In the genomic region with DNA sequence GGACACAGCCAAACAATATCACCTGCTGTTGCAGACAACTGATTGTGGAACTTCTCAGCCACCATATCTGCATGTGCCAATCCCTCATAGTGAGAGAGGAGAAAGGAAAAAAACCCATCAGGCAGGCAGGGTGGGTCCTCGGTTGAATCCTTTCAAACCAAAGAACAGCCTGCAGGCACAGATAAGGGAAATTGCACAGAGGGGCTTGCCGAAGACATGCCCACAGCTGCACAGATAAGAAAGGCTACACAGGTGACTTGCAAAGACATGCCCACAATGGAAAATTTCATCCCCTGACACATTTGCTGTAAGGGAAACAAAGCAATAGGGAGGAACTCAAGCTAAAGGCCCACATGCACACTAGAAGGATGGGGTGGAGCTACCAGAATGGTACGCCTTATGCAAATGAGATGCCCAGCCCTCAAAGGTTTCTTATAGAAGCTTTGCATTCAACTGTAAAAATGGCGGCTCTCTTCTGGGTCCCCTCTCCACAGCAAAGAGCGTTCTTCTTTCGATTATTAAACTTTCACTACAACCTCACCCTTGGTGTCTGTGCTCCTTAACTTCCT, we compare ENCODE assay signal across 24 cellular contexts.
"Had no signal": no experiment of that assay in that cellular context is flagged by ENCODE, and none has a peak within 500 bp of the region (broad histone marks: within the 10 kb centered on the region; RNA-seq: fewer than 3 reads in every experiment).

No MANE protein-coding gene starts in this region.

- H3K36me3 ChIP-seq: heart left ventricle, thyroid gland had no signal

- H3K4me1 ChIP-seq: body of pancreas, heart left ventricle, thyroid gland had no signal

- FAIRE-seq: islet of Langerhans had no signal

- H3K27ac ChIP-seq: body of pancreas, heart left ventricle, parathyroid adenoma, skin epidermis, thyroid gland had no signal

- H3K27me3 ChIP-seq: body of pancreas, heart left ventricle, thyroid gland had no signal

- H3K4me3 ChIP-seq: body of pancreas, heart left ventricle, mucosa of descending colon, skin epidermis, thyroid gland had no signal

- ATAC-seq: activated CD8-positive, alpha-beta memory T cell treated with anti-CD3 and anti-CD28 coated beads, Interleukin-2, amount 10 ng/mL, durations not matched to agents 7 days and 5 days; activated naive CD8-positive, alpha-beta T cell treated with anti-CD3 and anti-CD28 coated beads, Interleukin-2, amount 50 U/mL, for 24 hours; body of pancreas; heart left ventricle; left colon; mucosa of descending colon; right cardiac atrium had no signal

- DNase-seq: activated CD4-positive, alpha-beta memory T cell treated with anti-CD3 and anti-CD28 coated beads, Interleukin-2, amount 10 ng/mL, durations not matched to agents 7 days and 5 days; activated CD4-positive, alpha-beta T cell treated with anti-CD3 and anti-CD28 coated beads for 48 hours; activated CD8-positive, alpha-beta memory T cell treated with anti-CD3 and anti-CD28 coated beads, Interleukin-2, amount 10 ng/mL, durations not matched to agents 7 days and 5 days; activated effector memory CD4-positive, alpha-beta T cell treated with anti-CD3 and anti-CD28 coated beads, Interleukin-2, amount 50 U/mL, for 16 hours; activated naive CD4-positive, alpha-beta T cell treated with anti-CD3 and anti-CD28 coated beads, Interleukin-2, amount 10 ng/mL, durations not matched to agents 7 days and 5 days; activated naive CD8-positive, alpha-beta T cell treated with anti-CD3 and anti-CD28 coated beads, Interleukin-2, amount 50 U/mL, for 24 hours; activated T-cell treated with anti-CD3 and anti-CD28 coated beads for 4 hours; anterior cingulate cortex; body of pancreas; dermis blood vessel endothelial cell; effector CD8-positive, alpha-beta T cell; heart left ventricle; left colon; mesenchymal stem cell; mucosa of descending colon; nephron progenitor cell; right cardiac atrium; stimulated activated CD4-positive, alpha-beta T cell treated with anti-CD3 and anti-CD28 coated beads, Interleukin-1b, Interleukin-23, amount 100 ng/mL, for 48 hours; substantia nigra; T1000; thyroid gland had no signal
